1 cellular context compared by ENCODE assay signal in the genomic region with DNA sequence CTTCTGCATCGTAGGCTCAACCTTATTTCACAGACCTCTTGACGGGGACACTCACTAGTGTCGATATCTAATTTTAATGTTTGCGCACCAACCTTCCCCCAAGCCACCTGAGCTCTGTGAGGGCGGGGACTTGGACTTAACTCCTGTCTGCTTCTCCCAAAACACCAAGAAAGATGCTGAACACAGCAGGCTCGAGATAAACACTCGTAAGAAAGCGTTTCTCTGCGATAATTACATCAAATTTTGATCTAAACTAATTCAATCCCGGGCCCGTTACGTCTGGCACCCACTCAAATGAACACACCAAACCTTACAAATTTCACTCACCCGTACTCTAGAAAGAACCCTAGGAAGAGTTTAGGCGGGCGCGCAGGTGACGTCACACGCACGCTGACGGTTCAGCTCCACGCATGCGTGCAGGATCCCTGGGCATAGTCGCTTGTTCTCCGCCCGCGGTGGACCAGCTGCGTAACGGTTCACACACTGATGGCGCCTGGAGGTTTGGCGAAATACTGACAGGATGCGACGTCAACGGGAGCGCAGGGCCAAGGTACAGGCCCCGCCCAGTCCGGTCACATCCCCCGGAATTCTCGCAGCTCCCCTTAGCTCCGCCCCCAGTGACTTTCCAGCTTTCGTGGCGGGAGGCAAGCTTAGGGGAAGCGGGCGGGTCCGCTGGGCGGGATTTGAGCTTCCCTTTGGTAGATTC.
TF ChIP-seq lines count a peak whose summit lies in the region.

Gene POT1 (minus strand): TSS at position 359 of the 706 bp plus-strand sequence. CDS start 32,652 bp downstream, outside the sequence.

TF ChIP-seq in HEK293, 187 proteins besides CTCF, POLR2A, EP300 and RAD21 (continued from another document and continues in another):
- TF ChIP-seq PRDM2 (tag by site-specific recombination; IDR thresholded peaks at IDR 0.05; ENCODE audit: borderline replicate concordance) = no peak
- peak; percentile 100 for TF ChIP-seq ZNF629 (tag by site-specific recombination; IDR thresholded peaks at IDR 0.05)
- TF ChIP-seq REPIN1 (tag by site-specific recombination; IDR thresholded peaks at IDR 0.05; ENCODE audit: low read depth) = no peak
- TF ChIP-seq, protein P1, sequence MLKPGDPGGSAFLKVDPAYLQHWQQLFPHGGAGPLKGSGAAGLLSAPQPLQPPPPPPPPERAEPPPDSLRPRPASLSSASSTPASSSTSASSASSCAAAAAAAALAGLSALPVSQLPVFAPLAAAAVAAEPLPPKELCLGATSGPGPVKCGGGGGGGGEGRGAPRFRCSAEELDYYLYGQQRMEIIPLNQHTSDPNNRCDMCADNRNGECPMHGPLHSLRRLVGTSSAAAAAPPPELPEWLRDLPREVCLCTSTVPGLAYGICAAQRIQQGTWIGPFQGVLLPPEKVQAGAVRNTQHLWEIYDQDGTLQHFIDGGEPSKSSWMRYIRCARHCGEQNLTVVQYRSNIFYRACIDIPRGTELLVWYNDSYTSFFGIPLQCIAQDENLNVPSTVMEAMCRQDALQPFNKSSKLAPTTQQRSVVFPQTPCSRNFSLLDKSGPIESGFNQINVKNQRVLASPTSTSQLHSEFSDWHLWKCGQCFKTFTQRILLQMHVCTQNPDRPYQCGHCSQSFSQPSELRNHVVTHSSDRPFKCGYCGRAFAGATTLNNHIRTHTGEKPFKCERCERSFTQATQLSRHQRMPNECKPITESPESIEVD (tag by site-specific recombination; IDR thresholded peaks at IDR 0.05) = no peak
- TF ChIP-seq ZNF354C (tag by site-specific recombination; IDR thresholded peaks at IDR 0.05; ENCODE audit: borderline replicate concordance, low read depth) = no peak
- peak; percentile 94 for TF ChIP-seq ZSCAN30 (tag by site-specific recombination; IDR thresholded peaks at IDR 0.05)
- TF ChIP-seq HOXC10 (CRISPR knock-in tag; IDR thresholded peaks at IDR 0.05) = no peak
- no peak for TF ChIP-seq ZNF645 (tag by site-specific recombination; IDR thresholded peaks at IDR 0.05)
- TF ChIP-seq ZNF140 (tag by site-specific recombination; IDR thresholded peaks at IDR 0.05) = no peak
- TF ChIP-seq, protein P2, sequence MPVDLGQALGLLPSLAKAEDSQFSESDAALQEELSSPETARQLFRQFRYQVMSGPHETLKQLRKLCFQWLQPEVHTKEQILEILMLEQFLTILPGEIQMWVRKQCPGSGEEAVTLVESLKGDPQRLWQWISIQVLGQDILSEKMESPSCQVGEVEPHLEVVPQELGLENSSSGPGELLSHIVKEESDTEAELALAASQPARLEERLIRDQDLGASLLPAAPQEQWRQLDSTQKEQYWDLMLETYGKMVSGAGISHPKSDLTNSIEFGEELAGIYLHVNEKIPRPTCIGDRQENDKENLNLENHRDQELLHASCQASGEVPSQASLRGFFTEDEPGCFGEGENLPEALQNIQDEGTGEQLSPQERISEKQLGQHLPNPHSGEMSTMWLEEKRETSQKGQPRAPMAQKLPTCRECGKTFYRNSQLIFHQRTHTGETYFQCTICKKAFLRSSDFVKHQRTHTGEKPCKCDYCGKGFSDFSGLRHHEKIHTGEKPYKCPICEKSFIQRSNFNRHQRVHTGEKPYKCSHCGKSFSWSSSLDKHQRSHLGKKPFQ (tag by site-specific recombination; IDR thresholded peaks at IDR 0.05) = peak; percentile 95
- no peak for TF ChIP-seq ZNF248 (tag by site-specific recombination; IDR thresholded peaks at IDR 0.05)
- TF ChIP-seq KLF10 (tag by site-specific recombination; IDR thresholded peaks at IDR 0.05) = no peak; the same call in 1 of the 2 replicates
- TF ChIP-seq GLIS2 (tag by site-specific recombination; IDR thresholded peaks at IDR 0.05) = peak; percentile 70
- no peak for TF ChIP-seq ZFP41 (tag by site-specific recombination; IDR thresholded peaks at IDR 0.05; ENCODE audit: borderline replicate concordance)
- TF ChIP-seq, protein P3, sequence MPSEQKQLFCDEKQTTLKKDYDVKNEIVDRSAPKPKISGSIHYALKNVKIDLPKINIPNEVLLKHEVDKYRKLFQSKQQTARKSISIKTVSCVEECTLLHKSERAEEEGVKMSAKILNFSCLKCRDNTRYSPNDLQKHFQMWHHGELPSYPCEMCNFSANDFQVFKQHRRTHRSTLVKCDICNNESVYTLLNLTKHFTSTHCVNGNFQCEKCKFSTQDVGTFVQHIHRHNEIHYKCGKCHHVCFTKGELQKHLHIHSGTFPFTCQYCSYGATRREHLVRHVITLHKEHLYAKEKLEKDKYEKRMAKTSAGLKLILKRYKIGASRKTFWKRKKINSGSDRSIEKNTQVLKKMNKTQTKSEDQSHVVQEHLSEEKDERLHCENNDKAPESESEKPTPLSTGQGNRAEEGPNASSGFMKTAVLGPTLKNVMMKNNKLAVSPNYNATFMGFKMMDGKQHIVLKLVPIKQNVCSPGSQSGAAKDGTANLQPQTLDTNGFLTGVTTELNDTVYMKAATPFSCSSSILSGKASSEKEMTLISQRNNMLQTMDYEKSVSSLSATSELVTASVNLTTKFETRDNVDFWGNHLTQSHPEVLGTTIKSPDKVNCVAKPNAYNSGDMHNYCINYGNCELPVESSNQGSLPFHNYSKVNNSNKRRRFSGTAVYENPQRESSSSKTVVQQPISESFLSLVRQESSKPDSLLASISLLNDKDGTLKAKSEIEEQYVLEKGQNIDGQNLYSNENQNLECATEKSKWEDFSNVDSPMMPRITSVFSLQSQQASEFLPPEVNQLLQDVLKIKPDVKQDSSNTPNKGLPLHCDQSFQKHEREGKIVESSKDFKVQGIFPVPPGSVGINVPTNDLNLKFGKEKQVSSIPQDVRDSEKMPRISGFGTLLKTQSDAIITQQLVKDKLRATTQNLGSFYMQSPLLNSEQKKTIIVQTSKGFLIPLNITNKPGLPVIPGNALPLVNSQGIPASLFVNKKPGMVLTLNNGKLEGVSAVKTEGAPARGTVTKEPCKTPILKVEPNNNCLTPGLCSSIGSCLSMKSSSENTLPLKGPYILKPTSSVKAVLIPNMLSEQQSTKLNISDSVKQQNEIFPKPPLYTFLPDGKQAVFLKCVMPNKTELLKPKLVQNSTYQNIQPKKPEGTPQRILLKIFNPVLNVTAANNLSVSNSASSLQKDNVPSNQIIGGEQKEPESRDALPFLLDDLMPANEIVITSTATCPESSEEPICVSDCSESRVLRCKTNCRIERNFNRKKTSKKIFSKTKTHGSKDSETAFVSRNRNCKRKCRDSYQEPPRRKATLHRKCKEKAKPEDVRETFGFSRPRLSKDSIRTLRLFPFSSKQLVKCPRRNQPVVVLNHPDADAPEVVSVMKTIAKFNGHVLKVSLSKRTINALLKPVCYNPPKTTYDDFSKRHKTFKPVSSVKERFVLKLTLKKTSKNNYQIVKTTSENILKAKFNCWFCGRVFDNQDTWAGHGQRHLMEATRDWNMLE (tag by site-specific recombination; conservative IDR thresholded peaks at IDR 0.05; ENCODE audit: low read depth) = peak; percentile 80
- TF ChIP-seq SALL2 (tag by site-specific recombination; IDR thresholded peaks at IDR 0.05; ENCODE audit: borderline replicate concordance) = no peak
- TF ChIP-seq ZNF704 (tag by site-specific recombination; IDR thresholded peaks at IDR 0.05) = no peak
- TF ChIP-seq ZNF10 (tag by site-specific recombination; IDR thresholded peaks at IDR 0.05) = no peak; the same call in 1 of the 2 replicates
- peak; percentile 37 for TF ChIP-seq SETDB1 (IDR thresholded peaks at IDR 0.05; ENCODE audit: insufficient read length, low read length)
- no peak for TF ChIP-seq ZNF132 (tag by site-specific recombination; IDR thresholded peaks at IDR 0.05; ENCODE audit: borderline replicate concordance)
- TF ChIP-seq KLF1 (tag by site-specific recombination; IDR thresholded peaks at IDR 0.05) = 0 out of 2 replicates have a peak, but pooled peaks have one; percentile 24
- TF ChIP-seq ZNF76 (tag by site-specific recombination; IDR thresholded peaks at IDR 0.05; ENCODE audit: borderline replicate concordance, low read depth) = no peak; the same call in 1 of the 2 replicates
- no peak for TF ChIP-seq ZNF404 (tag by site-specific recombination; IDR thresholded peaks at IDR 0.05)
- peak; percentile 99 for TF ChIP-seq ZBTB21 (tag by site-specific recombination; IDR thresholded peaks at IDR 0.05)
- TF ChIP-seq ZNF571 (tag by site-specific recombination; IDR thresholded peaks at IDR 0.05) = no peak
- no peak for TF ChIP-seq ZNF654 (tag by site-specific recombination; IDR thresholded peaks at IDR 0.05; ENCODE audit: low read depth)
- TF ChIP-seq, protein P4, sequence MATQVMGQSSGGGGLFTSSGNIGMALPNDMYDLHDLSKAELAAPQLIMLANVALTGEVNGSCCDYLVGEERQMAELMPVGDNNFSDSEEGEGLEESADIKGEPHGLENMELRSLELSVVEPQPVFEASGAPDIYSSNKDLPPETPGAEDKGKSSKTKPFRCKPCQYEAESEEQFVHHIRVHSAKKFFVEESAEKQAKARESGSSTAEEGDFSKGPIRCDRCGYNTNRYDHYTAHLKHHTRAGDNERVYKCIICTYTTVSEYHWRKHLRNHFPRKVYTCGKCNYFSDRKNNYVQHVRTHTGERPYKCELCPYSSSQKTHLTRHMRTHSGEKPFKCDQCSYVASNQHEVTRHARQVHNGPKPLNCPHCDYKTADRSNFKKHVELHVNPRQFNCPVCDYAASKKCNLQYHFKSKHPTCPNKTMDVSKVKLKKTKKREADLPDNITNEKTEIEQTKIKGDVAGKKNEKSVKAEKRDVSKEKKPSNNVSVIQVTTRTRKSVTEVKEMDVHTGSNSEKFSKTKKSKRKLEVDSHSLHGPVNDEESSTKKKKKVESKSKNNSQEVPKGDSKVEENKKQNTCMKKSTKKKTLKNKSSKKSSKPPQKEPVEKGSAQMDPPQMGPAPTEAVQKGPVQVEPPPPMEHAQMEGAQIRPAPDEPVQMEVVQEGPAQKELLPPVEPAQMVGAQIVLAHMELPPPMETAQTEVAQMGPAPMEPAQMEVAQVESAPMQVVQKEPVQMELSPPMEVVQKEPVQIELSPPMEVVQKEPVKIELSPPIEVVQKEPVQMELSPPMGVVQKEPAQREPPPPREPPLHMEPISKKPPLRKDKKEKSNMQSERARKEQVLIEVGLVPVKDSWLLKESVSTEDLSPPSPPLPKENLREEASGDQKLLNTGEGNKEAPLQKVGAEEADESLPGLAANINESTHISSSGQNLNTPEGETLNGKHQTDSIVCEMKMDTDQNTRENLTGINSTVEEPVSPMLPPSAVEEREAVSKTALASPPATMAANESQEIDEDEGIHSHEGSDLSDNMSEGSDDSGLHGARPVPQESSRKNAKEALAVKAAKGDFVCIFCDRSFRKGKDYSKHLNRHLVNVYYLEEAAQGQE (tag by site-specific recombination; IDR thresholded peaks at IDR 0.05) = no peak
- TF ChIP-seq ZNF324 (tag by site-specific recombination; IDR thresholded peaks at IDR 0.05) = no peak
- TF ChIP-seq ZNF362 (tag by site-specific recombination; IDR thresholded peaks at IDR 0.05) = no peak
- no peak for TF ChIP-seq ZNF423 (tag by site-specific recombination; IDR thresholded peaks at IDR 0.05)
- no peak for TF ChIP-seq ZNF2 (tag by site-specific recombination; IDR thresholded peaks at IDR 0.05)
